1 cellular context compared by ENCODE assay signal in genomic region chr2:86035371-86035882, GRCh38.
TF ChIP-seq lines count a peak whose summit lies in the region.

No MANE protein-coding gene starts in this region.

TF ChIP-seq in HepG2, 621 proteins besides CTCF, POLR2A, EP300 and RAD21 (continued from another document):
- TF ChIP-seq DDIT3 (CRISPR knock-in tag; IDR thresholded peaks at IDR 0.05) (no peak), ZFYVE20 (CRISPR knock-in tag; IDR thresholded peaks at IDR 0.05; ENCODE audit: borderline replicate concordance, low read depth) (no peak), GPN1 (CRISPR knock-in tag; IDR thresholded peaks at IDR 0.05; ENCODE audit: borderline replicate concordance) (no peak), ZNF761 (CRISPR knock-in tag; conservative IDR thresholded peaks at IDR 0.05) (no peak)
